ENCODE assay signal across 15 cellular contexts in genomic region chr2:101546376-101547058, GRCh38.
DNase-seq lines count a peak whose midpoint lies in the region; ATAC-seq and TF ChIP-seq lines count a peak whose summit lies in the region.
"Had no signal": no experiment of that assay in that cellular context is flagged by ENCODE, and none has a peak within 500 bp of the region (broad histone marks: within the 10 kb centered on the region; RNA-seq: fewer than 3 reads in every experiment).

No MANE protein-coding gene starts in this region.

- RAD21 ChIA-PET in HCT116 (lab: Charles Lee; ENCODE audit: low non-redundant PET in 1 of 2, low total read pairs in 2 of 2, uncharacterized antibody in 2 of 2, unreplicated experiment in 2 of 2), result no interaction called here

- no peak overlapping the region for H3K9ac ChIP-seq in HCT116 (ENCODE audit: low read length)
- H3K9ac ChIP-seq in neural progenitor cell, result no peak overlapping the region

- H3K4me3 ChIP-seq in HCT116 (replicated peaks in 1 of 2; ENCODE audit: low read depth in 1 of 2, low read length in 2 of 2) (no peak overlapping the region), neural progenitor cell (no peak overlapping the region)
- H3K4me3 ChIP-seq: gastroesophageal sphincter, uterus had no signal

- no peak for TF ChIP-seq RAD21 in HCT116 (IDR thresholded peaks at IDR 0.05; ENCODE audit: low read depth)

- H3K4me1 ChIP-seq in HCT116 (ENCODE audit: control insufficient read depth in 1 of 2, insufficient read depth in 2 of 2, low read length in 2 of 2) (peaks cover 4 to 19% of the 10 kb centered on the region in 2 experiments), neural progenitor cell (no peaks in the 10 kb centered on the region)
- H3K4me1 ChIP-seq: gastroesophageal sphincter, uterus had no signal

- POLR2A ChIA-PET in HCT116 (lab: Charles Lee), result no interaction called here

- H3K36me3 ChIP-seq in HCT116 (ENCODE audit: control insufficient read depth in 1 of 2, insufficient read depth in 2 of 2, low read length in 2 of 2) (no peaks in the 10 kb centered on the region), neural progenitor cell (no peaks in the 10 kb centered on the region)
- H3K36me3 ChIP-seq: gastroesophageal sphincter, uterus had no signal

- H3K79me2 ChIP-seq in HCT116 (ENCODE audit: insufficient read depth, low read length), result no peaks in the 10 kb centered on the region
- no peaks in the 10 kb centered on the region for H3K79me2 ChIP-seq in neural progenitor cell (ENCODE audit: low read depth)

- no peaks in the 10 kb centered on the region for H3F3A ChIP-seq in neural progenitor cell (ENCODE audit: low read depth)

- DNase-seq in AG08395 (ENCODE audit: low spot score) (peak; percentile 46), HCT116 (ENCODE audit: low read depth, low spot score) (peak; percentile 7), SW480 (ENCODE audit: low spot score) (peak; percentile 42), fibroblast of peridontal ligament (ENCODE audit: extremely low read depth) (peak; percentile 48), neural progenitor cell (ENCODE audit: low spot score) (no peak)
- DNase-seq: activated CD8-positive, alpha-beta T cell treated with anti-CD3 and anti-CD28 coated beads for 36 hours; DMS79; Kasumi-1; OCI-M1; uterus had no signal

- intact Hi-C loops in HCT116 (cut with micrococcal nuclease), result no loop called here

- no peak overlapping the region for H3K27ac Mint-ChIP-seq in neural progenitor cell
- H3K27ac Mint-ChIP-seq: activated CD8-positive, alpha-beta T cell treated with anti-CD3 and anti-CD28 coated beads for 36 hours; stimulated activated memory B cell treated with anti-CD40 and anti-IgM and Interleukin-4, amounts not matched to agents 10 μg/mL and 1 μg/mL and 100 μg/mL, for 72 hours had no signal

- no peaks in the 10 kb centered on the region for H4K20me1 ChIP-seq in HCT116 (ENCODE audit: insufficient read depth)
- H4K20me1 ChIP-seq in neural progenitor cell (ENCODE audit: low read depth), result no peaks in the 10 kb centered on the region

- CTCF ChIA-PET in HCT116 (lab: Charles Lee), result no interaction called here

- peaks cover 4% of the 10 kb centered on the region for H3K9me3 Mint-ChIP-seq in neural progenitor cell
- H3K9me3 Mint-ChIP-seq: activated CD8-positive, alpha-beta T cell treated with anti-CD3 and anti-CD28 coated beads for 36 hours had no signal

- no peaks in the 10 kb centered on the region for H3K4me1 Mint-ChIP-seq in neural progenitor cell
- H3K4me1 Mint-ChIP-seq: stimulated activated memory B cell treated with anti-CD40 and anti-IgM and Interleukin-4, amounts not matched to agents 10 μg/mL and 1 μg/mL and 100 μg/mL, for 72 hours had no signal

- ATAC-seq in HCT116, result peak; percentile 63
- no peak for ATAC-seq in HG02852 (IDR thresholded peaks at IDR 0.05; ENCODE audit: unreplicated experiment)
- ATAC-seq in GM21723 (IDR thresholded peaks at IDR 0.05; ENCODE audit: unreplicated experiment), result no peak
- ATAC-seq in HG03469 (IDR thresholded peaks at IDR 0.05; ENCODE audit: unreplicated experiment), result no peak
- ATAC-seq: activated CD8-positive, alpha-beta T cell treated with anti-CD3 and anti-CD28 coated beads for 36 hours; gastroesophageal sphincter; stimulated activated memory B cell treated with anti-CD40 and anti-IgM and Interleukin-4, amounts not matched to agents 10 μg/mL and 1 μg/mL and 100 μg/mL, for 72 hours had no signal

- H3K9me3 ChIP-seq in HCT116 (ENCODE audit: control insufficient read depth in 1 of 2, insufficient read depth in 1 of 2, low read depth in 1 of 2, low read length in 2 of 2) (no peaks in the 10 kb centered on the region), neural progenitor cell (ENCODE audit: low read depth) (no peaks in the 10 kb centered on the region)
- H3K9me3 ChIP-seq: gastroesophageal sphincter had no signal

- no peak overlapping the region for H2AFZ ChIP-seq in HCT116 (ENCODE audit: low read depth, low read length, poor library complexity, severe bottlenecking)
- no peak overlapping the region for H2AFZ ChIP-seq in neural progenitor cell (replicated peaks)

- no peaks in the 10 kb centered on the region for H3K36me3 Mint-ChIP-seq in neural progenitor cell
- H3K36me3 Mint-ChIP-seq: stimulated activated memory B cell treated with anti-CD40 and anti-IgM and Interleukin-4, amounts not matched to agents 10 μg/mL and 1 μg/mL and 100 μg/mL, for 72 hours had no signal

- no peaks in the 10 kb centered on the region for H3K9me2 ChIP-seq in HCT116 (ENCODE audit: insufficient read depth)

- BruUV-seq in HCT116 (replicated peaks; lab: Mats Ljungman, UMichigan), result no TSS peak

- 0 out of 6 replicates have a peak, but pooled peaks of 1 of the 3 experiments have one; percentile 3 for TF ChIP-seq CTCF in HCT116 (IDR thresholded peaks at IDR 0.05 in 2 of 3, conservative IDR thresholded peaks at IDR 0.05 in 1 of 3; ENCODE audit: borderline replicate concordance in 1 of 3, insufficient read depth in 1 of 3, low read depth in 2 of 3, low read length in 2 of 3)
- TF ChIP-seq CTCF in neural progenitor cell (IDR thresholded peaks at IDR 0.05), result no peak

- no peak overlapping the region for H3K27ac ChIP-seq in HCT116 (ENCODE audit: low read depth, low read length)
- H3K27ac ChIP-seq in neural progenitor cell, result no peak overlapping the region
- H3K27ac ChIP-seq: gastroesophageal sphincter, uterus had no signal

- no peak for TF ChIP-seq POLR2A in HCT116 (IDR thresholded peaks at IDR 0.05; ENCODE audit: borderline replicate concordance, extremely low read depth, insufficient read depth, insufficient read length)

- no peak overlapping the region for H3K4me3 Mint-ChIP-seq in neural progenitor cell
- H3K4me3 Mint-ChIP-seq: activated CD8-positive, alpha-beta T cell treated with anti-CD3 and anti-CD28 coated beads for 36 hours; stimulated activated memory B cell treated with anti-CD40 and anti-IgM and Interleukin-4, amounts not matched to agents 10 μg/mL and 1 μg/mL and 100 μg/mL, for 72 hours had no signal

- H3K27me3 Mint-ChIP-seq in neural progenitor cell (ENCODE audit: insufficient read depth, low read depth), result no peaks in the 10 kb centered on the region

- no peaks in the 10 kb centered on the region for H3K27me3 ChIP-seq in HCT116 (ENCODE audit: insufficient read depth, low read length)
- no peaks in the 10 kb centered on the region for H3K27me3 ChIP-seq in neural progenitor cell
- H3K27me3 ChIP-seq: gastroesophageal sphincter, uterus had no signal

- H3K4me2 ChIP-seq in HCT116 (ENCODE audit: low read length) (peak overlapping the region; percentile 43), neural progenitor cell (no peak overlapping the region)

TF ChIP-seq in HCT116, 20 proteins besides CTCF, POLR2A, EP300 and RAD21:
- TF ChIP-seq JUND (IDR thresholded peaks at IDR 0.05) (peak; percentile 18; the same call in 1 of the 2 replicates), ELF1 (IDR thresholded peaks at IDR 0.05; ENCODE audit: borderline replicate concordance, low read depth) (no peak), ATF3 (IDR thresholded peaks at IDR 0.05) (no peak), FOSL1 (IDR thresholded peaks at IDR 0.05; ENCODE audit: low read depth) (peak; percentile 60), CEBPB (IDR thresholded peaks at IDR 0.05; ENCODE audit: low read depth) (peak; percentile 49; the same call in 1 of the 2 replicates)
